In genomic region chr17:57488856-57489255, GRCh38 we compare ENCODE assay signal across 26 cellular contexts.
DNase-seq lines count a peak whose midpoint lies in the region; ATAC-seq and TF ChIP-seq lines count a peak whose summit lies in the region.
"Had no signal": no experiment of that assay in that cellular context is flagged by ENCODE, and none has a peak within 500 bp of the region (broad histone marks: within the 10 kb centered on the region; RNA-seq: fewer than 3 reads in every experiment).

No MANE protein-coding gene starts in this region.

- H3K4me3 ChIP-seq in Karpas-422 (ENCODE audit: low read length) (no peak overlapping the region), OCI-LY1 (ENCODE audit: low read depth, low read length, poor library complexity, severe bottlenecking) (no peak overlapping the region), heart left ventricle (no peak overlapping the region), brain microvascular endothelial cell (ENCODE audit: low read depth, low read length) (no peak overlapping the region)
- H3K4me3 ChIP-seq: GM12878, left lung, SK-N-MC, tibial artery had no signal

- intact Hi-C loops in heart left ventricle (cut with DNase I) (no loop called here), posterior vena cava (cut with DNase I) (no loop called here)

- H3K4me2 ChIP-seq in Karpas-422 (ENCODE audit: low read depth, low read length, poor library complexity, severe bottlenecking) (no peak overlapping the region), OCI-LY1 (ENCODE audit: low read length) (no peak overlapping the region)
- H3K4me2 ChIP-seq: KMS-11 had no signal

- 39 to 68% (median 55%) methylated on average over 9 of the region's 9 CpGs for WGBS in heart left ventricle, 4 donors

- H2AFZ ChIP-seq in Karpas-422 (ENCODE audit: low read length) = no peak overlapping the region
- no peak overlapping the region for H2AFZ ChIP-seq in OCI-LY1 (ENCODE audit: low read length)

- in situ Hi-C loops in brain microvascular endothelial cell (cut with HindIII; ENCODE audit: low pct_ligation_motif_present, low sequenced_read_pairs) = no loop called here

- peaks cover 98% of the 10 kb centered on the region for H3K79me2 ChIP-seq in Karpas-422 (ENCODE audit: low read length)
- peaks cover 26% of the 10 kb centered on the region for H3K79me2 ChIP-seq in OCI-LY1 (ENCODE audit: insufficient read depth, low read length)

- H3K27ac ChIP-seq in Karpas-422 (ENCODE audit: low read length) = peak overlapping the region; percentile 72
- peak overlapping the region; percentile 72 for H3K27ac ChIP-seq in OCI-LY1 (ENCODE audit: low read depth, low read length, poor library complexity, severe bottlenecking)
- H3K27ac ChIP-seq in heart left ventricle = no peak overlapping the region
- H3K27ac ChIP-seq in brain microvascular endothelial cell = no peak overlapping the region
- H3K27ac ChIP-seq: KMS-11, left lung, SK-N-MC, tibial artery had no signal

- TF ChIP-seq CTCF in OCI-LY1 (IDR thresholded peaks at IDR 0.05; ENCODE audit: low read length) (no peak), heart left ventricle (IDR thresholded peaks at IDR 0.05) (no peak), brain microvascular endothelial cell (IDR thresholded peaks at IDR 0.05; ENCODE audit: low read depth, low read length, missing control alignments) (no peak)

- H3K4me1 ChIP-seq in Karpas-422 (ENCODE audit: low read length) = peaks cover 92% of the 10 kb centered on the region
- H3K4me1 ChIP-seq in OCI-LY1 (ENCODE audit: insufficient read depth, low read length, severe bottlenecking) = peaks cover 100% of the 10 kb centered on the region
- H3K4me1 ChIP-seq in heart left ventricle = peaks cover 0 to 68% (median 42%) of the 10 kb centered on the region in 12 donors

- no peaks in the 10 kb centered on the region for H3K9me3 ChIP-seq in Karpas-422 (ENCODE audit: low read length)
- no peaks in the 10 kb centered on the region for H3K9me3 ChIP-seq in OCI-LY1 (ENCODE audit: low read length)
- no peaks in the 10 kb centered on the region for H3K9me3 ChIP-seq in heart left ventricle
- H3K9me3 ChIP-seq: left lung, tibial artery had no signal

- H3F3A ChIP-seq in OCI-LY1 (ENCODE audit: insufficient read depth, low read length) = no peaks in the 10 kb centered on the region

- no peak for TF ChIP-seq POLR2A in heart left ventricle (IDR thresholded peaks at IDR 0.05)

- peak; percentile 40 to 85 (median 80) for ATAC-seq in heart left ventricle
- no peak for ATAC-seq in HG02970 (IDR thresholded peaks at IDR 0.05; ENCODE audit: low FRiP score, unreplicated experiment)
- no peak for ATAC-seq in GM18502 (IDR thresholded peaks at IDR 0.05; ENCODE audit: poor library complexity, unreplicated experiment)
- ATAC-seq: GM12878; left lung; natural killer cell treated with Interleukin-12 subunit alpha and Interleukin-12 subunit beta and Interleukin-15 and Interleukin-18, amount 100 ng/mL, for 72 hours; stimulated activated memory B cell treated with anti-CD40 and anti-IgM and Interleukin-4, amounts not matched to agents 10 μg/mL and 1 μg/mL and 100 μg/mL, for 72 hours; WTC11 had no signal

- H3K36me3 ChIP-seq in Karpas-422 (ENCODE audit: insufficient read depth, low read length) = no peaks in the 10 kb centered on the region
- H3K36me3 ChIP-seq in OCI-LY1 (ENCODE audit: insufficient read depth, low read length) = peaks cover 19% of the 10 kb centered on the region; the same call in 1 of the 2 replicates
- no peaks in the 10 kb centered on the region for H3K36me3 ChIP-seq in heart left ventricle
- no peaks in the 10 kb centered on the region for H3K36me3 ChIP-seq in brain microvascular endothelial cell (replicated peaks)
- H3K36me3 ChIP-seq: left lung, tibial artery had no signal

- no peak for DNase-seq in Karpas-422
- peak in 2 of 5 donors; percentile 69 to 74 for DNase-seq in heart left ventricle
- peak; percentile 80 for DNase-seq in posterior vena cava (ENCODE audit: low spot score)
- no peak for DNase-seq in NCI-H2107 treated with DMSO at 0.1 percent for 48 hours (lab: John Stamatoyannopoulos, UW; ENCODE audit: unreplicated experiment)
- no peak for DNase-seq in brain microvascular endothelial cell
- DNase-seq: activated CD4-positive, alpha-beta T cell treated with anti-CD3 and anti-CD28 coated beads, Interleukin-2, amount 50 U/mL, for 48 hours; activated CD8-positive, alpha-beta memory T cell treated with anti-CD3 and anti-CD28 coated beads, Interleukin-2, amount 50 U/mL, for 48 hours; activated effector memory CD4-positive, alpha-beta T cell treated with anti-CD3 and anti-CD28 coated beads, Interleukin-2, amount 50 U/mL, for 16 hours; CD8-positive, alpha-beta memory T cell; DMS79; left lung; NCI-H1092 treated with DMSO at 0.1 percent for 48 hours; NCI-H2081; NCI-H524 treated with DMSO at 0.1 percent for 48 hours; small intestine; stimulated activated CD4-positive, alpha-beta T cell treated with anti-CD3 and anti-CD28 coated beads, Interleukin-2, amount 100 ng/mL, for 24 hours had no signal

- H4K20me1 ChIP-seq in Karpas-422 (ENCODE audit: insufficient read depth, low read depth, low read length) = no peaks in the 10 kb centered on the region
- no peaks in the 10 kb centered on the region for H4K20me1 ChIP-seq in OCI-LY1 (ENCODE audit: insufficient read depth, low read length)

- no peaks in the 10 kb centered on the region for H3K27me3 ChIP-seq in Karpas-422 (ENCODE audit: low read length)
- no peaks in the 10 kb centered on the region for H3K27me3 ChIP-seq in OCI-LY1 (ENCODE audit: insufficient read depth, low read length)
- H3K27me3 ChIP-seq in heart left ventricle = no peaks in the 10 kb centered on the region
- H3K27me3 ChIP-seq in brain microvascular endothelial cell (replicated peaks) = no peaks in the 10 kb centered on the region
- H3K27me3 ChIP-seq: left lung, tibial artery had no signal

- H3K9me2 ChIP-seq in Karpas-422 (replicated peaks; ENCODE audit: insufficient read depth, low read length) (no peaks in the 10 kb centered on the region), OCI-LY1 (ENCODE audit: low read depth, low read length) (no peaks in the 10 kb centered on the region)

- H3K9ac ChIP-seq in Karpas-422 (ENCODE audit: low read length) = no peak overlapping the region; the same call in 1 of the 2 replicates
- H3K9ac ChIP-seq in OCI-LY1 (ENCODE audit: low read length) = no peak overlapping the region; the same call in 1 of the 2 replicates
- H3K9ac ChIP-seq: KMS-11 had no signal

Comparison
In these comparisons a context has a peak if more than half of its experiments do, and no peak if none do; other contexts are left out.
1. H3K27ac ChIP-seq: peak in Karpas-422 (single experiment) and OCI-LY1 (single experiment); none in heart left ventricle (0 of 12) and brain microvascular endothelial cell (single experiment).
2. ATAC-seq: peak in heart left ventricle (4 of 4); none in HG02970 (single experiment) and GM18502 (single experiment).